1 cellular context compared by ENCODE assay signal in genomic region chr16:30775131-30775380, GRCh38.
A peak's percentile ranks its signal among the peaks of the same experiment; 100 is the strongest.
TF ChIP-seq lines count a peak whose summit lies in the region.

No MANE protein-coding gene starts in this region.

TF ChIP-seq in HEK293, 187 proteins besides CTCF, POLR2A, EP300 and RAD21 (continued from another document):
- TF ChIP-seq ZBTB11 (tag by site-specific recombination; conservative IDR thresholded peaks at IDR 0.05; ENCODE audit: low read depth) (peak; percentile 97), SETDB1 (IDR thresholded peaks at IDR 0.05; ENCODE audit: insufficient read length, low read length) (no peak), ZNF623 (tag by site-specific recombination; IDR thresholded peaks at IDR 0.05) (no peak), OSR2 (tag by site-specific recombination; IDR thresholded peaks at IDR 0.05) (no peak), BCL11A (tag by site-specific recombination; IDR thresholded peaks at IDR 0.05; ENCODE audit: low read depth) (no peak), ZNF549 (tag by site-specific recombination; IDR thresholded peaks at IDR 0.05) (no peak), ZNF48 (tag by site-specific recombination; IDR thresholded peaks at IDR 0.05) (no peak), ZNF843 (tag by site-specific recombination; IDR thresholded peaks at IDR 0.05) (no peak), ATF2 (tag by site-specific recombination; IDR thresholded peaks at IDR 0.05; ENCODE audit: low read depth) (no peak), ZBTB26 (tag by site-specific recombination; optimal IDR thresholded peaks at IDR 0.05) (no peak), ZNF157 (tag by site-specific recombination; IDR thresholded peaks at IDR 0.05) (no peak), PATZ1 (tag by site-specific recombination; IDR thresholded peaks at IDR 0.05) (no peak), ZNF214 (tag by site-specific recombination; IDR thresholded peaks at IDR 0.05; ENCODE audit: borderline replicate concordance) (no peak), ZNF24 (tag by site-specific recombination; IDR thresholded peaks at IDR 0.05) (no peak), ZNF449 (tag by site-specific recombination; IDR thresholded peaks at IDR 0.05) (0 out of 2 replicates have a peak, but pooled peaks have one; percentile 4)
